In genomic region chr15:69160141-69160975, GRCh38 we compare ENCODE assay signal across 8 cellular contexts.
DNase-seq lines count a peak whose midpoint lies in the region; ATAC-seq lines count a peak whose summit lies in the region.

GLCE (plus strand) TSS chr15:69160635; CDS start chr15:69255807, 95,172 bp downstream.

- H3K27me3 Mint-ChIP-seq in central memory CD8-positive, alpha-beta T cell, result no peaks in the 10 kb centered on the region

- ATAC-seq in GM19023 (IDR thresholded peaks at IDR 0.05; ENCODE audit: unreplicated experiment) (peak; percentile 97), HG03196 (IDR thresholded peaks at IDR 0.05; ENCODE audit: unreplicated experiment) (peak; percentile 92)
- ATAC-seq in central memory CD8-positive, alpha-beta T cell (replicated peaks; ENCODE audit: extremely low read depth, poor library complexity, severe bottlenecking), result peak; percentile 91

- DNase-seq in AG08396 (ENCODE audit: low spot score), result peak; percentile 100
- DNase-seq in NCI-H345 (lab: John Stamatoyannopoulos, UW), result peak; percentile 95
- peak; percentile 78 to 89 (median 86) for DNase-seq in activated CD4-positive, CD25-positive, alpha-beta regulatory T cell (lab: John Stamatoyannopoulos, UW)
- peak; percentile 83 to 85 for DNase-seq in central memory CD8-positive, alpha-beta T cell (ENCODE audit: low spot score in 2 of 2)
- peak; percentile 95 for DNase-seq in inferior parietal cortex (ENCODE audit: extremely low spot score)
- peak; percentile 89 for DNase-seq in smooth muscle cell of the brain vasculature (ENCODE audit: low read depth, low spot score)

- no peaks in the 10 kb centered on the region for H3K9me3 Mint-ChIP-seq in central memory CD8-positive, alpha-beta T cell

- H3K36me3 Mint-ChIP-seq in central memory CD8-positive, alpha-beta T cell (ENCODE audit: insufficient read depth), result peaks cover 20% of the 10 kb centered on the region

- peaks cover 27% of the 10 kb centered on the region for H3K4me1 Mint-ChIP-seq in central memory CD8-positive, alpha-beta T cell

- peak within 1 kb of the TSS; percentile 96 for H3K4me3 Mint-ChIP-seq in central memory CD8-positive, alpha-beta T cell

- peak within 1 kb of the TSS; percentile 88 for H3K27ac Mint-ChIP-seq in central memory CD8-positive, alpha-beta T cell (ENCODE audit: low read depth)

Comparison
In these comparisons a context has a peak if more than half of its experiments do, and no peak if none do; other contexts are left out.
1. Peak in every context shown above with its lines: DNase-seq and ATAC-seq.